9 cellular contexts compared by ENCODE assay signal in the genomic region with DNA sequence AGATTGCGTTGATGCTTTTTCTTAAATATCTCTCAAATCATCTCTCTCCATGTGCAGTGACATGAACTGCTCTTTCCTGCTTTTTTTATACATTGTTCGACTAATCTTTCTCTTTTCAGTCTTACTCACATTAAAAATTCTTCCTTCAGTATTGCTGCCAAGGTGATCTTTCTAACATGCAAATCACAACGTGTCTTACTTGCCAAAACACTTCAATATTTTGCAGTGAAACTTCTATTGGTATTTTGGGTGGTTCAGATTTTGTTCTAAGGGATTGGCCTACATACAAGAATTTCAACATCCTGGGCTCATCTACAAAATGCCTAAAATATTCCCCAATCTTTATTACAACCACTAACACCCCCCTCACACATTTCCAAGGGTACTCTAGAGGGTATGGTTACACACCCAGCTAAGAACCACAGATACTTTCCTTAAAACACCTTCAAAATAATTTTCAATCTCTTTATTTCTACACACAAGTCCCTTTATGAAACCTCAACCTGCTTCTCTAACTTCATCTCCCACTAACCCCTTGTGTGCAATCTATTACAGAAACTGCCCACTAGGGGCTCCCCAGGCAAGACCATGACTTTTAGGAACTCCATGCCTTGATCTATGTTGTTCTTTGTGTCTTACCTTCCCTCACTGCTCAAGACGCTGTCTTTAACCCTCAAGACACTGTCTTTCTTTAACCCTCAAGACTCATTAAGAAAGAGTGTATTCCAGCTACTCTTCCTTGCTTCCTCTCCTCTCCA. TPM values are rescaled to one million over a fixed set of nuclear protein-coding genes. Genes with fewer than 3 reads are reported as not detected.
DNase-seq lines count a peak whose midpoint lies in the region; ATAC-seq and TF ChIP-seq lines count a peak whose summit lies in the region.
"Had no signal": no experiment of that assay in that cellular context is flagged by ENCODE, and none has a peak within 500 bp of the region (broad histone marks: within the 10 kb centered on the region; RNA-seq: fewer than 3 reads in every experiment).

No MANE protein-coding gene starts in this region.

- TF ChIP-seq CTCF in OCI-LY3 (IDR thresholded peaks at IDR 0.05; ENCODE audit: low read depth, low read length), result peak; percentile 41

- no peaks in the 10 kb centered on the region for H4K20me1 ChIP-seq in OCI-LY3 (ENCODE audit: insufficient read depth, low read length)

- no peak overlapping the region for H3K9ac ChIP-seq in OCI-LY3 (ENCODE audit: low read length)

- H3K27me3 ChIP-seq in OCI-LY3 (ENCODE audit: low read depth, low read length), result no peaks in the 10 kb centered on the region
- H3K27me3 ChIP-seq: upper lobe of left lung had no signal

- H3K79me2 ChIP-seq in OCI-LY3 (ENCODE audit: low read length), result no peaks in the 10 kb centered on the region

- H3K9me3 ChIP-seq in OCI-LY3 (ENCODE audit: insufficient read depth, low read length), result no peaks in the 10 kb centered on the region
- H3K9me3 ChIP-seq: upper lobe of left lung had no signal

- no peaks in the 10 kb centered on the region for H3K4me1 ChIP-seq in OCI-LY3 (ENCODE audit: low read length)
- H3K4me1 ChIP-seq: upper lobe of left lung had no signal

- no peaks in the 10 kb centered on the region for H3K36me3 ChIP-seq in OCI-LY3 (replicated peaks; ENCODE audit: low read depth, low read length)
- H3K36me3 ChIP-seq: upper lobe of left lung had no signal

- DNase-seq in Daoy (ENCODE audit: low read depth) (peak; percentile 8), iPS DF 19.7 (ENCODE audit: low read depth, low spot score) (peak; percentile 25), left colon (no peak), NK-92 (lab: John Stamatoyannopoulos, UW; ENCODE audit: unreplicated experiment) (no peak), T-helper 9 cell (no peak)
- DNase-seq in activated T-cell treated with anti-CD3 and anti-CD28 coated beads, Interleukin-2, amount 50 U/mL, for 1 hour, result no peak
- DNase-seq: upper lobe of left lung had no signal

- no peak overlapping the region for H2AFZ ChIP-seq in OCI-LY3 (ENCODE audit: low read depth, low read length)

- no peak overlapping the region for H3K27ac ChIP-seq in OCI-LY3 (ENCODE audit: low read length)

- intact Hi-C loops in left colon (cut with DNase I, micrococcal nuclease), result no loop called here

- H3K4me3 ChIP-seq in OCI-LY3 (ENCODE audit: low read length), result no peak overlapping the region
- H3K4me3 ChIP-seq: upper lobe of left lung had no signal

- ATAC-seq in GM21786 (IDR thresholded peaks at IDR 0.05; ENCODE audit: unreplicated experiment) (peak; percentile 69), left colon (no peak)

- H3K4me2 ChIP-seq in OCI-LY3 (ENCODE audit: low read length), result no peak overlapping the region

RNA-seq across cellular contexts. Expression of a gene that starts 50.9 kb away (rescaled TPM):
- 9.3 and 12.6 TPM in 2 replicates for total RNA-seq in Daoy (2014; rRNA removed; shearing (Covaris generic))
- 100 to 1,000 TPM in 1 of 2 donors, 10 to 100 TPM in 1; 48.0 to 154 TPM for total RNA-seq in left colon

Comparison
In these comparisons a context has a peak if more than half of its experiments do, and no peak if none do; other contexts are left out.
1. DNase-seq: peak in Daoy (single experiment) and iPS DF 19.7 (single experiment); none in left colon (0 of 2), activated T-cell treated with anti-CD3 and anti-CD28 coated beads, Interleukin-2, amount 50 U/mL, for 1 hour (single experiment), NK-92 (single experiment) and T-helper 9 cell (single experiment).